1 cellular context compared by ENCODE assay signal in the genomic region with DNA sequence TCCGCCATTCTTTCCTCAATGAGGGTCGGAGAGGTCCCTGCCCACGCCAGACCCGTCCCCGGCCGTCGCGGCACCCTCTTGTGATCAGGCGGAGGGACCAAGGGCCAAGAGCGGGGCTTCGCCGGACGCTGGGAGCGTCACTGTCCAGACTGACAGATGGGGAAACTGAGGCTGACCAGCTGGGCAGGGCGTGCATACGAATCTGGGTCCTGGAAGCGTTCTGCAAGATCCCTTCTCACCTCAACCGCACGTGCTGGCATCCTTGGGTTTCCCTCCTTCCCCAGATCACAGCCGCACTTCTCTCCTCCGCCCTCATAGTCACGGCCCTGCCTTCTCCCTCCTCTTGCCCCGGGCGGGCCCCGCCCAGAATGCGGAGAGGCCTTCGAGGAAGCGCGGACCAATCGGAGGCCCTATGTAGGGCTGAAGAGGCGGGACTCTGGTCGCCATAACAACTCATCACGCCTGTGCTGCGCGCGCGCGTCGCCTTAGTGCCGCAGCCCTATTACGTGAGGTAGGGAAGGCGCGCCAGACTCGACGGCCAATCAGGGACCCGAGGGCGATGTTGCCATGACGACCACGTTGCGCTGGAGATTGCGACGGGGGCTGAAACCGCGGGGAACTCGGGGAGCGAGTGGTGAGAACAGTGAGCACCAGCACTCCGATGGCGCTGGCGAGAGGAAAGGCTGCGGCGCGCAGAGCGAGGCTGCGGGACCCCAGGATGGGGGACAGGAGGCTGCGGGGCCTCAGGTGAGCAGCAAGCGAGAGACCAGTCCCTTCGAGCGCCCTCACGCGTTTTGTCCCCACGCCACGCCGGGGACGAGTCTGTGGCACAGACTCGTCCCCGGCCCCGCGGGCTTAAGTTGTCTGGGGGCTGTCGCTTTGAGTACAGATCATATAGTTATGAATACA.
TF ChIP-seq lines count a peak whose summit lies in the region.

No MANE protein-coding gene starts in this region.

TF ChIP-seq in endothelial cell of umbilical vein, 7 proteins besides CTCF, POLR2A, EP300 and RAD21:
- TF ChIP-seq FOS (IDR thresholded peaks at IDR 0.05; ENCODE audit: borderline replicate concordance, insufficient read depth, low read length) (no peak), POLR2AphosphoS5 (IDR thresholded peaks at IDR 0.05; ENCODE audit: insufficient read depth, low read depth, low read length) (peak; percentile 58), GATA2 (IDR thresholded peaks at IDR 0.05; ENCODE audit: insufficient read depth, insufficient read length, low read depth, low read length) (no peak), EZH2 (IDR thresholded peaks at IDR 0.05; ENCODE audit: borderline replicate concordance, low read depth, low read length, severe bottlenecking) (no peak)
- TF ChIP-seq, protein P1, sequence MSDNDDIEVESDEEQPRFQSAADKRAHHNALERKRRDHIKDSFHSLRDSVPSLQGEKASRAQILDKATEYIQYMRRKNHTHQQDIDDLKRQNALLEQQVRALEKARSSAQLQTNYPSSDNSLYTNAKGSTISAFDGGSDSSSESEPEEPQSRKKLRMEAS (IDR thresholded peaks at IDR 0.05; ENCODE audit: insufficient read depth, insufficient read length): peak; percentile 33
